ENCODE assay signal across 8 cellular contexts in genomic region chr2:217713395-217714267, GRCh38.
DNase-seq lines count a peak whose midpoint lies in the region; ATAC-seq and TF ChIP-seq lines count a peak whose summit lies in the region.

No MANE protein-coding gene starts in this region.

- H2AFZ ChIP-seq in OCI-LY3 (ENCODE audit: low read depth, low read length), result no peak overlapping the region

- no peaks in the 10 kb centered on the region for H3K9me3 ChIP-seq in OCI-LY3 (ENCODE audit: insufficient read depth, low read length)

- H3K79me2 ChIP-seq in OCI-LY3 (ENCODE audit: low read length), result no peaks in the 10 kb centered on the region

- no peak for ATAC-seq in HG03354 (IDR thresholded peaks at IDR 0.05; ENCODE audit: poor library complexity, severe bottlenecking, unreplicated experiment)

- H3K4me2 ChIP-seq in OCI-LY3 (ENCODE audit: low read length), result no peak overlapping the region

- no peak for TF ChIP-seq POLR2A in erythroblast (IDR thresholded peaks at IDR 0.05; ENCODE audit: low read length)

- peak; percentile 76 for TF ChIP-seq CTCF in OCI-LY3 (IDR thresholded peaks at IDR 0.05; ENCODE audit: low read depth, low read length)

- peaks cover 21% of the 10 kb centered on the region for H3K27me3 ChIP-seq in OCI-LY3 (ENCODE audit: low read depth, low read length)

- H4K20me1 ChIP-seq in OCI-LY3 (ENCODE audit: insufficient read depth, low read length), result no peaks in the 10 kb centered on the region

- H3K4me3 ChIP-seq in OCI-LY3 (ENCODE audit: low read length), result no peak overlapping the region

- no peaks in the 10 kb centered on the region for H3K4me1 ChIP-seq in OCI-LY3 (ENCODE audit: low read length)

- no peaks in the 10 kb centered on the region for H3K36me3 ChIP-seq in OCI-LY3 (replicated peaks; ENCODE audit: low read depth, low read length)

- DNase-seq in GM03348 (ENCODE audit: low spot score) (peak; percentile 82), HUDEP-2 (lab: John Stamatoyannopoulos, UW; ENCODE audit: unreplicated experiment in 76 of 76) (peak in 53 of 76 experiments; percentile 2 to 71 (median 33)), activated T-cell treated with anti-CD3 and anti-CD28 coated beads for 1 hour (ENCODE audit: low read depth) (peak; percentile 56), erythroblast (lab: John Stamatoyannopoulos, UW) (peak; percentile 43 to 70), mucosa of gallbladder (ENCODE audit: low spot score) (peak; percentile 78)
- DNase-seq in stimulated activated CD8-positive, alpha-beta memory T cell treated with anti-CD3 and anti-CD28 coated beads, Interleukin-4, amount 100 ng/mL, for 1 hour (ENCODE audit: low read depth in 2 of 2, low spot score in 1 of 2), result peak; percentile 24 to 34

- H3K9ac ChIP-seq in OCI-LY3 (ENCODE audit: low read length), result no peak overlapping the region

- no peak overlapping the region for H3K27ac ChIP-seq in OCI-LY3 (ENCODE audit: low read length)

Comparison
In these comparisons a context has a peak if more than half of its experiments do, and no peak if none do; other contexts are left out.
1. DNase-seq: peak in every context shown above with its lines; median percentile 82 in GM03348; 78 in mucosa of gallbladder; 56 in erythroblast; 56 in activated T-cell treated with anti-CD3 and anti-CD28 coated beads for 1 hour; 33 in HUDEP-2; 29 in stimulated activated CD8-positive, alpha-beta memory T cell treated with anti-CD3 and anti-CD28 coated beads, Interleukin-4, amount 100 ng/mL, for 1 hour.